Comparison of ENCODE assay signal across 1 cellular context in the genomic region with DNA sequence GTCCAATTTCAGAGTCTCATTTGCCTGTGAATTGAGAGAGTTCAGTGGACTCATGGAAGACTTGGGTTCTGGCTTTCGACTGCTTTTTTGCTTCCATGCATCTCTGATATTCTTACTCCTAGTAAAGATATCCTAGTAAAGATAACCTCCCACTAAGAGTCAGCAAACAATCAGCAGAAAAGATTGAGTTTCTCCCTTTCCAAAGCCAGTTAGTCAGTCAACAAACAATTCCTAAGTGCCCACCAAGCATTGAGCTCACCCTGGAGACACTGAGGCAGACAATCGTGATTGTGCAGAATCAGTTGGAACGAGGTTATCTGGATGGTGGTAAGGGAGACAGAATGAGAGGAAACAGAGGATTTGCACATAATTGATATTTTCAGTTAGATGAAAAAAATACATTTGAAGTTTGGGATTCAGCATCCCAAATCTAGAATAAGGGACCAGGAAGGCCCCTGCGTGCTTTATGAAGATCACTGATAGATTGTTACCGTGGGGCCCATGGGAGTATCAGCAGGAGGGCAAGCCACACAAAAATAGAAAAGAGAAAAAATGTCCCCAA.
TF ChIP-seq lines count a peak whose summit lies in the region.

No MANE protein-coding gene starts in this region.

TF ChIP-seq in HepG2, 621 proteins besides CTCF, POLR2A, EP300 and RAD21 (continued from another document):
- TF ChIP-seq, protein P1, sequence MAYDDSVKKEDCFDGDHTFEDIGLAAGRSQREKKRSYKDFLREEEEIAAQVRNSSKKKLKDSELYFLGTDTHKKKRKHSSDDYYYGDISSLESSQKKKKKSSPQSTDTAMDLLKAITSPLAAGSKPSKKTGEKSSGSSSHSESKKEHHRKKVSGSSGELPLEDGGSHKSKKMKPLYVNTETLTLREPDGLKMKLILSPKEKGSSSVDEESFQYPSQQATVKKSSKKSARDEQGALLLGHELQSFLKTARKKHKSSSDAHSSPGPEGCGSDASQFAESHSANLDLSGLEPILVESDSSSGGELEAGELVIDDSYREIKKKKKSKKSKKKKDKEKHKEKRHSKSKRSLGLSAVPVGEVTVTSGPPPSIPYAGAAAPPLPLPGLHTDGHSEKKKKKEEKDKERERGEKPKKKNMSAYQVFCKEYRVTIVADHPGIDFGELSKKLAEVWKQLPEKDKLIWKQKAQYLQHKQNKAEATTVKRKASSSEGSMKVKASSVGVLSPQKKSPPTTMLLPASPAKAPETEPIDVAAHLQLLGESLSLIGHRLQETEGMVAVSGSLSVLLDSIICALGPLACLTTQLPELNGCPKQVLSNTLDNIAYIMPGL (CRISPR knock-in tag; IDR thresholded peaks at IDR 0.05; ENCODE audit: borderline replicate concordance in 1 of 2, low read depth in 1 of 2) = no peak
TF ChIP-seq in HepG2: peak in this region for 2.
